ENCODE assay signal across 9 cellular contexts in the genomic region with DNA sequence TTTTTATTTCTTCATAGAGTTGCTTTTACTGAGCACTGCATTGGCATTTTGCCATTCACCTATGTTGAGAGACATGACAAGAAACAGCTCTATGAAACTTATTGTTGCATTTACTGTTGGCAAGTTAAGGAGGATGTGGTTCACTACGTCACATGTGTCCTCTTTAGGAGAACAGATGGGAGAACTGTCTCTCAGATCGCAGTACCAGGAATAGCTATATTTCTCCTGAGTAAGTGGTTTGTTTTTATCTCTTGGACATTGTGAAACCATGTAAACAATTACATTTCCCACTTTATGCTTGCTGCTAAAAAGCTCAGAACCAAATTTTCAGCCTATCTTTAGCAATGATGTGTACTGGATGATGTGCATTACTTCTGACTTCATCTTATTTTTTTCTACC. TPM values are rescaled to one million over a fixed set of nuclear protein-coding genes. Genes with fewer than 3 reads are reported as not detected.
DNase-seq lines count a peak whose midpoint lies in the region; ATAC-seq and TF ChIP-seq lines count a peak whose summit lies in the region.
"Had no signal": no experiment of that assay in that cellular context is flagged by ENCODE, and none has a peak within 500 bp of the region (broad histone marks: within the 10 kb centered on the region; RNA-seq: fewer than 3 reads in every experiment).

No MANE protein-coding gene starts in this region.

- H3K4me1 Mint-ChIP-seq in T-helper 17 cell = peaks cover 26% of the 10 kb centered on the region

- no peaks in the 10 kb centered on the region for H3K9me3 ChIP-seq in T-helper 17 cell (ENCODE audit: control insufficient read depth, low read length, poor library complexity, severe bottlenecking)
- H3K9me3 ChIP-seq in hepatocyte (ENCODE audit: low read depth) = no peaks in the 10 kb centered on the region

- ATAC-seq in GM21529 (IDR thresholded peaks at IDR 0.05; ENCODE audit: unreplicated experiment) = peak; percentile 59
- peak; percentile 95 for ATAC-seq in T-helper 17 cell
- no peak for ATAC-seq in HG02588 (IDR thresholded peaks at IDR 0.05; ENCODE audit: unreplicated experiment)
- no peak for ATAC-seq in HG03139 (IDR thresholded peaks at IDR 0.05; ENCODE audit: unreplicated experiment)

- DNase-seq in AML-193 (lab: John Stamatoyannopoulos, UW) = peak; percentile 17 to 28
- peak in 1 of 3 donors; percentile 7 for DNase-seq in T-helper 17 cell
- peak; percentile 51 for DNase-seq in hepatocyte (ENCODE audit: low spot score)
- no peak for DNase-seq in SKM-1 treated with dmso at 0.1 percent for 144 hours (lab: John Stamatoyannopoulos, UW; ENCODE audit: unreplicated experiment)
- no peak for DNase-seq in SW 1271 (lab: John Stamatoyannopoulos, UW)
- DNase-seq: NK-92 treated with Interleukin-12 subunit alpha and Interleukin-12 subunit beta, amount 100 ng/mL, for 24 hours had no signal

- 54% methylated on average over 2 of the region's 2 CpGs for WGBS in hepatocyte (ENCODE audit: low lambda C conversion rate, missing lambda C conversion rate)

- no peaks in the 10 kb centered on the region for H3K27me3 Mint-ChIP-seq in T-helper 17 cell

- H3K36me3 Mint-ChIP-seq in T-helper 17 cell (ENCODE audit: low read depth) = peaks cover 4% of the 10 kb centered on the region

- no peaks in the 10 kb centered on the region for H3K79me2 ChIP-seq in hepatocyte

- no peak for TF ChIP-seq CTCF in hepatocyte (IDR thresholded peaks at IDR 0.05; ENCODE audit: poor library complexity)

- H3K27me3 ChIP-seq in hepatocyte = no peaks in the 10 kb centered on the region

- no peaks in the 10 kb centered on the region for H3K9me2 ChIP-seq in hepatocyte (replicated peaks; ENCODE audit: insufficient read depth)

- H3K27ac ChIP-seq in hepatocyte = peak overlapping the region; percentile 68

- H2AFZ ChIP-seq in hepatocyte = no peak overlapping the region

- no peak overlapping the region for H3K4me3 ChIP-seq in hepatocyte

- H3K4me3 Mint-ChIP-seq in T-helper 17 cell = peak overlapping the region; percentile 15

- H3K36me3 ChIP-seq in hepatocyte (replicated peaks; ENCODE audit: insufficient read depth, low read depth) = no peaks in the 10 kb centered on the region

- peak overlapping the region; percentile 94 for H3K27ac Mint-ChIP-seq in T-helper 17 cell

- H3K4me1 ChIP-seq in hepatocyte (ENCODE audit: insufficient read depth) = no peaks in the 10 kb centered on the region

- H4K20me1 ChIP-seq in hepatocyte (ENCODE audit: insufficient read depth, poor library complexity, severe bottlenecking) = no peaks in the 10 kb centered on the region

- H3K4me2 ChIP-seq in hepatocyte = no peak overlapping the region

RNA-seq across cellular contexts. Expression of gene PSMA1, which starts 34.8 kb away (rescaled TPM):
- total RNA-seq in T-helper 17 cell (100 to 1,000 TPM; 140 to 166 TPM), hepatocyte (178 and 182 TPM in 2 replicates)
- 214 and 243 TPM in 2 replicates for polyA plus RNA-seq in hepatocyte

RNA-seq across cellular contexts. Expression of gene COPB1, which starts 55.3 kb away (rescaled TPM):
- 10 to 100 TPM; 59.5 to 74.2 TPM for total RNA-seq in T-helper 17 cell
- total RNA-seq in hepatocyte = 226 and 228 TPM in 2 replicates
- 87.5 and 98.2 TPM in 2 replicates for polyA plus RNA-seq in hepatocyte

Comparison
In these comparisons a context has a peak if more than half of its experiments do, and no peak if none do; other contexts are left out.
1. DNase-seq: peak in AML-193 (2 of 2) and hepatocyte (single experiment); none in SKM-1 treated with dmso at 0.1 percent for 144 hours (single experiment) and SW 1271 (0 of 2).
2. ATAC-seq: peak in GM21529 (single experiment) and T-helper 17 cell (single experiment); none in HG02588 (single experiment) and HG03139 (single experiment).